ENCODE assay signal across 1 cellular context in genomic region chr19:49145485-49146407, GRCh38.
TF ChIP-seq lines count a peak whose summit lies in the region.

No MANE protein-coding gene starts in this region.

TF ChIP-seq in H1, 55 proteins besides CTCF, POLR2A, EP300 and RAD21:
- TF ChIP-seq GTF2F1 (IDR thresholded peaks at IDR 0.05; ENCODE audit: borderline replicate concordance, low read depth, low read length) (0 out of 2 replicates have a peak, but pooled peaks have one; percentile 32), NANOG (IDR thresholded peaks at IDR 0.05; ENCODE audit: insufficient read depth, low read depth, low read length, poor library complexity, severe bottlenecking) (no peak), ASH2L (IDR thresholded peaks at IDR 0.05; ENCODE audit: low read length) (peak; percentile 63), JUN (IDR thresholded peaks at IDR 0.05; ENCODE audit: low read depth, low read length) (no peak), TAF7 (optimal IDR thresholded peaks at IDR 0.05; ENCODE audit: borderline replicate concordance, low read depth, low read length) (no peak), CTBP2 (IDR thresholded peaks at IDR 0.05; ENCODE audit: borderline replicate concordance, insufficient read depth, insufficient read length, low read length) (peak; percentile 44), CBX5 (IDR thresholded peaks at IDR 0.05; ENCODE audit: low read depth, low read length) (no peak), MAX (IDR thresholded peaks at IDR 0.05) (peak; percentile 43; the same call in 1 of the 2 replicates), SIRT6 (IDR thresholded peaks at IDR 0.05; ENCODE audit: low read length) (no peak), CEBPB (IDR thresholded peaks at IDR 0.05; ENCODE audit: low read depth, low read length) (no peak; the same call in 1 of the 2 replicates), CREB1 (IDR thresholded peaks at IDR 0.05) (peak; percentile 54; the same call in 1 of the 2 replicates), TCF12 (IDR thresholded peaks at IDR 0.05; ENCODE audit: low read depth, low read length) (no peak), RXRA (IDR thresholded peaks at IDR 0.05; ENCODE audit: insufficient read depth, low read depth, low read length) (no peak), BACH1 (IDR thresholded peaks at IDR 0.05; ENCODE audit: low read length) (no peak; the same call in 1 of the 2 replicates), CHD1 (IDR thresholded peaks at IDR 0.05; ENCODE audit: low read depth, low read length) (peak; percentile 87), FOSL1 (IDR thresholded peaks at IDR 0.05; ENCODE audit: insufficient read depth, low read depth, low read length) (no peak), SP1 (IDR thresholded peaks at IDR 0.05; ENCODE audit: low read depth, low read length) (peak; percentile 68), KDM1A (IDR thresholded peaks at IDR 0.05; ENCODE audit: borderline replicate concordance, low read length) (peak; percentile 13; the same call in 1 of the 2 replicates), JUND (IDR thresholded peaks at IDR 0.05; ENCODE audit: low read length) (peak; percentile 93), TAF1 (IDR thresholded peaks at IDR 0.05; ENCODE audit: low read depth, low read length) (0 out of 2 replicates have a peak, but pooled peaks have one; percentile 19), POLR2AphosphoS5 (IDR thresholded peaks at IDR 0.05; ENCODE audit: low read depth, low read length) (0 out of 2 replicates have a peak, but pooled peaks have one; percentile 9), BCL11A (IDR thresholded peaks at IDR 0.05; ENCODE audit: low read depth in 2 of 2, low read length in 2 of 2) (no peak)
- TF ChIP-seq, protein P1, sequence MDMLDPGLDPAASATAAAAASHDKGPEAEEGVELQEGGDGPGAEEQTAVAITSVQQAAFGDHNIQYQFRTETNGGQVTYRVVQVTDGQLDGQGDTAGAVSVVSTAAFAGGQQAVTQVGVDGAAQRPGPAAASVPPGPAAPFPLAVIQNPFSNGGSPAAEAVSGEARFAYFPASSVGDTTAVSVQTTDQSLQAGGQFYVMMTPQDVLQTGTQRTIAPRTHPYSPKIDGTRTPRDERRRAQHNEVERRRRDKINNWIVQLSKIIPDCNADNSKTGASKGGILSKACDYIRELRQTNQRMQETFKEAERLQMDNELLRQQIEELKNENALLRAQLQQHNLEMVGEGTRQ (IDR thresholded peaks at IDR 0.05; ENCODE audit: low read length) = no peak
TF ChIP-seq in H1: peak in this region for 11.
